21 cellular contexts compared by ENCODE assay signal in the genomic region with DNA sequence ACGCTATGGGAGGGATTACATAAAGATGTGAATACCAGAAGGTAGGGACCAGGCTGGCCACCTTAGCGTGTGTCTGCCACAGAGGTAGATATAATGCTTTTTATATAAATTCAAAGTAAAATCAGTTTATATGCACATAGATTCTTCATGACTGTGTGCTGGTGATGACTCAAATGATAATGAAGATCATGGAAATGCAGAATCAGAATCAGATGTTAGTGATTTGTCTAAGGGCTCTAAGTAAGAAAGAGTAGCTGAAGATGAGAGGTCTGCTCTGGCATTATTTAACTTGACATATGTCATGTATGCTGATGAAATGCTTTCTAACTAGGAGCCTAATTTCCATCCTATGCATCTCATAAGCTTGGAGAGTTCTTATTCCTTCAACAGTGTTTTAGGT.
"Had no signal": no experiment of that assay in that cellular context is flagged by ENCODE, and none has a peak within 500 bp of the region (broad histone marks: within the 10 kb centered on the region; RNA-seq: fewer than 3 reads in every experiment).

No MANE protein-coding gene starts in this region.

- H3K9me3 ChIP-seq: mucosa of descending colon, sigmoid colon, testis, tibial nerve, upper lobe of right lung, vagina had no signal

- H3K4me2 ChIP-seq: hepatocyte had no signal

- ATAC-seq: mucosa of descending colon; naive thymus-derived CD8-positive, alpha-beta T cell; stimulated activated naive B cell treated with anti-CD40 and anti-IgM and Interleukin-4, amounts not matched to agents 10 μg/mL and 1 μg/mL and 100 μg/mL, for 72 hours; stimulated activated naive CD8-positive, alpha-beta T cell treated with anti-CD3 and anti-CD28 coated beads, Interleukin-15, amount 100 ng/mL, for 72 hours; upper lobe of right lung had no signal

- H3K79me2 ChIP-seq: hepatocyte had no signal

- DNase-seq: cortex of kidney; dorsolateral prefrontal cortex; effector CD8-positive, alpha-beta T cell; foreskin melanocyte; head of caudate nucleus; kidney glomerular epithelial cell; mucosa of descending colon; naive thymus-derived CD8-positive, alpha-beta T cell; posterior cingulate gyrus; sigmoid colon; stimulated activated CD4-positive, alpha-beta T cell treated with anti-CD3 and anti-CD28 coated beads, Interleukin-2, amount 100 ng/mL, for 24 hours; stimulated activated CD4-positive, alpha-beta T cell treated with anti-CD3 and anti-CD28 coated beads, Interleukin-4, amount 100 ng/mL, for 4 hours; stimulated activated naive B cell treated with anti-CD40 and anti-IgM and Interleukin-4, amounts not matched to agents 10 μg/mL and 1 μg/mL and 100 μg/mL, for 72 hours; stimulated activated naive CD8-positive, alpha-beta T cell treated with anti-CD3 and anti-CD28 coated beads, Interleukin-15, amount 100 ng/mL, for 72 hours; testis; upper lobe of right lung had no signal

- H3K4me1 ChIP-seq: sigmoid colon, testis, tibial nerve, upper lobe of right lung, vagina had no signal

- FAIRE-seq: islet of Langerhans had no signal

- H3K4me3 ChIP-seq: dorsolateral prefrontal cortex, hepatocyte, mucosa of descending colon, sigmoid colon, skin epidermis, testis, tibial nerve, upper lobe of right lung, vagina had no signal

- H3K36me3 ChIP-seq: sigmoid colon, tibial nerve, upper lobe of right lung, vagina had no signal

- H3K27ac ChIP-seq: dorsolateral prefrontal cortex, hepatocyte, sigmoid colon, skin epidermis, testis, tibial nerve, upper lobe of right lung, vagina had no signal

- H3K27me3 ChIP-seq: dorsolateral prefrontal cortex, hepatocyte, sigmoid colon, testis, tibial nerve, upper lobe of right lung, vagina had no signal

- H2AFZ ChIP-seq: hepatocyte had no signal
